8 cellular contexts compared by ENCODE assay signal in the genomic region with DNA sequence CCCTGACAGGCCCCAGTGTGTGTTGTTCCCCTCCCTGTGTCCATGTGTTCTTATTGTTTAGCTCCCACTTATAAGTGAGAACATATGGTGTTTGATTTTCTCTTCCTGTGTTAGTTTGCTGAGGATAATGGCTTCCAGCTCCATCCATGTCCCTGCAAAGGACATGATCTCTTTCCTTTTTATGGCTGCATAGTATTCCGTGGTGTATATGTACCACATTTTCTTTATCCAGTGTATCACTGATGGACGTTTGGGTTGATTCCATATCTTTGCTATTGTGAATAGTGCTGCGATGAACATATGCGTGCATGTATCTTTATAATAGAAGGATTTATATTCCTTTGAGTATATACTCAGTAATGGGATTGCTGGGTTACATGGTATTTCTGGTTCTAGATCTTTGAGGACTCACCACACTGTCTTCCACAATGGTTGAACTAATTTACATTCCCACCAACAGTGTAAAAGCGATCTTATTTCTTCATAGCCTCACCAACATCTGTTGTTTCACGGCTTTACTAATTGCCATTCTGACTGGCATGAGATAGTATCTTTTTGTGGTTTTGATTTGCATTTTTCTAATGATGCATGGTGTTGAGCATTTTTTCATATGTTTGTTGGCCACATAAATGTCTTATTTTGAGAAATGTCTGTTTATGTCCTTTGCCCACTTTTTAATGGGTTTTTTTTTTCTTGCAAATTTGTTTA. TPM values are rescaled to one million over a fixed set of nuclear protein-coding genes. Genes with fewer than 3 reads are reported as not detected.
A peak's percentile ranks its signal among the peaks of the same experiment; 100 is the strongest.
DNase-seq lines count a peak whose midpoint lies in the region; ATAC-seq, FAIRE-seq and TF ChIP-seq lines count a peak whose summit lies in the region.
"Not testable (repeated sequence)": the region's sequence is repeated elsewhere in the genome, so short reads cannot be mapped to it uniquely, and the experiment has no call there.

No MANE protein-coding gene starts in this region.

- not testable (repeated sequence) for TF ChIP-seq CTCF in CD4-positive, alpha-beta T cell (IDR thresholded peaks at IDR 0.05); GM12878 (IDR thresholded peaks at IDR 0.05 in 2 of 3, conservative IDR thresholded peaks at IDR 0.05 in 1 of 3; ENCODE audit: control insufficient read depth in 2 of 3, extremely low read depth in 1 of 3, insufficient read depth in 1 of 3, low read depth in 3 of 3, low read length in 3 of 3)

- 48% methylated on average over 6 of the region's 6 CpGs for WGBS in GM12878 (ENCODE audit: insufficient coverage, insufficient replicate concordance, low lambda C conversion rate, missing lambda C conversion rate)

- H3K27ac Mint-ChIP-seq in CD4-positive, alpha-beta T cell: peak overlapping the region; percentile 78
- H3K27ac Mint-ChIP-seq in T-helper 2 cell treated with Interferon-gamma antibody and Interleukin-4, amounts not matched to agents 5 μg/mL and 100 μg/mL, for 36 hours: peak overlapping the region; percentile 65
- H3K27ac Mint-ChIP-seq in activated T-cell treated with anti-CD3 and anti-CD28 coated beads, Interleukin-2, amount 50 U/mL, for 72 hours: peak overlapping the region; percentile 80
- peak overlapping the region in 6 of 10 donors; percentile 16 to 87 (median 76) for H3K27ac Mint-ChIP-seq in naive thymus-derived CD8-positive, alpha-beta T cell

- not testable (repeated sequence) for H3K9ac ChIP-seq in GM12878 (ENCODE audit: control insufficient read depth, insufficient read depth, low read length)

- in situ Hi-C loops in GM12878 (cut with MboI): not testable (repeated sequence)

- not testable (repeated sequence) for H3K9me3 Mint-ChIP-seq in CD4-positive, alpha-beta T cell; activated T-cell treated with anti-CD3 and anti-CD28 coated beads, Interleukin-2, amount 50 U/mL, for 72 hours; naive thymus-derived CD8-positive, alpha-beta T cell
- H3K9me3 Mint-ChIP-seq in T-helper 2 cell treated with Interferon-gamma antibody and Interleukin-4, amounts not matched to agents 5 μg/mL and 100 μg/mL, for 36 hours: peaks cover 23% of the 10 kb centered on the region

- peaks cover 18% of the 10 kb centered on the region for H3K4me1 ChIP-seq in GM12878 (ENCODE audit: control insufficient read depth, insufficient read depth, low read length)

- not testable (repeated sequence) for BruUV-seq in GM12878 (replicated peaks; lab: Mats Ljungman, UMichigan)

- H3K4me2 ChIP-seq in GM12878 (ENCODE audit: control insufficient read depth, insufficient read depth): not testable (repeated sequence)

- TF ChIP-seq RAD21 in GM12878 (IDR thresholded peaks at IDR 0.05; ENCODE audit: insufficient read depth, low read depth, low read length): not testable (repeated sequence)

- not testable (repeated sequence) for H3K27me3 Mint-ChIP-seq in CD4-positive, alpha-beta T cell; T-helper 2 cell treated with Interferon-gamma antibody and Interleukin-4, amounts not matched to agents 5 μg/mL and 100 μg/mL, for 36 hours (ENCODE audit: low read depth); activated T-cell treated with anti-CD3 and anti-CD28 coated beads, Interleukin-2, amount 50 U/mL, for 72 hours (ENCODE audit: low read depth); naive thymus-derived CD8-positive, alpha-beta T cell

- SMC1A ChIA-PET in GM12878 (lab: Charles Lee; ENCODE audit: uncharacterized antibody, unreplicated experiment): interaction anchor here (1.0 to 1.1 kb wide), 3 partner anchors 9 to 36 kb away, joined by 3 read pairs; no protein-coding TSS in a partner anchor

- H3K27me3 ChIP-seq in CD4-positive, alpha-beta T cell (ENCODE audit: control insufficient read depth, insufficient read depth, low read length); GM12878 (replicated peaks in 1 of 2; ENCODE audit: control insufficient read depth in 2 of 2, insufficient read depth in 2 of 2, low read length in 1 of 2): not testable (repeated sequence)

- H3K4me3 Mint-ChIP-seq in CD4-positive, alpha-beta T cell: peak overlapping the region; percentile 36
- H3K4me3 Mint-ChIP-seq in T-helper 2 cell treated with Interferon-gamma antibody and Interleukin-4, amounts not matched to agents 5 μg/mL and 100 μg/mL, for 36 hours: peak overlapping the region; percentile 32
- peak overlapping the region; percentile 45 to 75 for H3K4me3 Mint-ChIP-seq in activated T-cell treated with anti-CD3 and anti-CD28 coated beads, Interleukin-2, amount 50 U/mL, for 72 hours
- peak overlapping the region in 3 of 10 donors; percentile 2 to 49 (median 8) for H3K4me3 Mint-ChIP-seq in naive thymus-derived CD8-positive, alpha-beta T cell

- not testable (repeated sequence) for TF ChIP-seq POLR2A in GM12878 (IDR thresholded peaks at IDR 0.05; ENCODE audit: low read depth, low read length)

- TF ChIP-seq EP300 in GM12878 (IDR thresholded peaks at IDR 0.05; ENCODE audit: borderline replicate concordance in 1 of 2, control insufficient read depth in 1 of 2, low read depth in 2 of 2, low read length in 2 of 2): not testable (repeated sequence)

- H3K36me3 ChIP-seq in GM12878 (ENCODE audit: control insufficient read depth in 2 of 2, insufficient read depth in 2 of 2, low read length in 1 of 2): not testable (repeated sequence)

- not testable (repeated sequence) for DNase-seq in CD4-positive, alpha-beta T cell; GM18507 (ENCODE audit: extremely low spot score, insufficient read length, low read depth); T-helper 2 cell treated with Interferon-gamma antibody and Interleukin-4, amounts not matched to agents 5 μg/mL and 100 μg/mL, for 36 hours (ENCODE audit: low spot score); activated T-cell treated with anti-CD3 and anti-CD28 coated beads, Interleukin-2, amount 50 U/mL, for 72 hours; naive thymus-derived CD8-positive, alpha-beta T cell
- DNase-seq in NAMALWA (ENCODE audit: low spot score) (peak; percentile 81), GM12878 (ENCODE audit: low read depth, low spot score) (peak; percentile 56)

- peaks cover 85% of the 10 kb centered on the region for H3K4me1 Mint-ChIP-seq in CD4-positive, alpha-beta T cell (ENCODE audit: low read depth)
- H3K4me1 Mint-ChIP-seq in T-helper 2 cell treated with Interferon-gamma antibody and Interleukin-4, amounts not matched to agents 5 μg/mL and 100 μg/mL, for 36 hours (ENCODE audit: low read depth): peaks cover 63% of the 10 kb centered on the region
- H3K4me1 Mint-ChIP-seq in activated T-cell treated with anti-CD3 and anti-CD28 coated beads, Interleukin-2, amount 50 U/mL, for 72 hours (ENCODE audit: low read depth): peaks cover 80% of the 10 kb centered on the region
- peaks cover 51 to 89% (median 81%) of the 10 kb centered on the region in 4 donors for H3K4me1 Mint-ChIP-seq in naive thymus-derived CD8-positive, alpha-beta T cell

- not testable (repeated sequence) for H2AFZ ChIP-seq in GM12878 (ENCODE audit: control insufficient read depth, low read depth, low read length)

- not testable (repeated sequence) for H3K9me3 ChIP-seq in CD4-positive, alpha-beta T cell (ENCODE audit: control insufficient read depth, low read length); GM12878 (replicated peaks; ENCODE audit: control insufficient read depth, insufficient read depth, low read length)

- RAD21 ChIA-PET in GM12878 (lab: Charles Lee; ENCODE audit: unreplicated experiment): interaction anchor here (1.3 kb wide), 1 partner anchor 111 kb away, joined by 3 read pairs; no protein-coding TSS in a partner anchor

- H4K20me1 ChIP-seq in GM12878 (ENCODE audit: control insufficient read depth, insufficient read depth): not testable (repeated sequence)

- intact Hi-C loops in CD4-positive, alpha-beta T cell (cut with DNase I, micrococcal nuclease); GM12878 (cut with micrococcal nuclease; ENCODE audit: unreplicated experiment): not testable (repeated sequence)

- H3K4me3 ChIP-seq in GM12878: not testable (repeated sequence)

- peaks cover 28% of the 10 kb centered on the region for H3K79me2 ChIP-seq in GM12878 (ENCODE audit: control insufficient read depth, insufficient read depth, low read length)

- H3K27ac ChIP-seq in CD4-positive, alpha-beta T cell (ENCODE audit: low read depth, low read length); GM12878 (ENCODE audit: control insufficient read depth, insufficient read depth): not testable (repeated sequence)

- POLR2A ChIA-PET in CD4-positive, alpha-beta T cell (lab: Charles Lee): not testable (repeated sequence)
- POLR2A ChIA-PET in GM12878 (lab: Charles Lee): interaction anchor here (0.6 to 1.2 kb wide), 3 partner anchors 17 to 78 kb away, joined by 3 to 4 read pairs (median 3); no protein-coding TSS in a partner anchor
- POLR2A ChIA-PET in naive thymus-derived CD8-positive, alpha-beta T cell (lab: Charles Lee): interaction anchor here (1.0 to 1.2 kb wide), 2 partner anchors 22 to 105 kb away, joined by 3 read pairs; no protein-coding TSS in a partner anchor

- FAIRE-seq in GM18507 (lab: Jason Lieb, UNC): peak; percentile 55
- not testable (repeated sequence) for FAIRE-seq in GM12878 (lab: Jason Lieb, UNC)

- CTCF ChIA-PET in CD4-positive, alpha-beta T cell (lab: Charles Lee): interaction anchor here (0.9 to 1.2 kb wide), 3 partner anchors 18 to 105 kb away, joined by 3 to 5 read pairs (median 4); no protein-coding TSS in a partner anchor
- CTCF ChIA-PET in GM12878 (lab: Yijun Ruan, JAX): interaction anchor here (0.7 to 1.1 kb wide), 2 partner anchors 15 to 159 kb away, joined by 3 read pairs; no protein-coding TSS in a partner anchor

- ATAC-seq in CD4-positive, alpha-beta T cell (ENCODE audit: poor library complexity); activated T-cell treated with anti-CD3 and anti-CD28 coated beads, Interleukin-2, amount 50 U/mL, for 72 hours (replicated peaks in 1 of 2); naive thymus-derived CD8-positive, alpha-beta T cell: not testable (repeated sequence)
- ATAC-seq in GM21367 (IDR thresholded peaks at IDR 0.05; ENCODE audit: unreplicated experiment): peak; percentile 43
- peak; percentile 78 for ATAC-seq in GM12878

- H3K36me3 Mint-ChIP-seq in CD4-positive, alpha-beta T cell (ENCODE audit: low read depth): peaks cover 51% of the 10 kb centered on the region
- H3K36me3 Mint-ChIP-seq in T-helper 2 cell treated with Interferon-gamma antibody and Interleukin-4, amounts not matched to agents 5 μg/mL and 100 μg/mL, for 36 hours (ENCODE audit: low read depth): peaks cover 77% of the 10 kb centered on the region
- H3K36me3 Mint-ChIP-seq in activated T-cell treated with anti-CD3 and anti-CD28 coated beads, Interleukin-2, amount 50 U/mL, for 72 hours (ENCODE audit: insufficient read depth in 2 of 2): peaks cover 37 to 53% of the 10 kb centered on the region in 2 donors
- peaks cover 11 to 52% (median 34%) of the 10 kb centered on the region in 3 donors for H3K36me3 Mint-ChIP-seq in naive thymus-derived CD8-positive, alpha-beta T cell

RNA-seq across cellular contexts. Expression of a gene that starts 23.8 kb away (rescaled TPM):
- total RNA-seq in CD4-positive, alpha-beta T cell: 10 to 100 TPM; 27.6 to 29.1 TPM
- 100 to 1,000 TPM in 1 of 2 donors, 10 to 100 TPM in 1; 98.1 to 104 TPM for total RNA-seq in activated T-cell treated with anti-CD3 and anti-CD28 coated beads, Interleukin-2, amount 50 U/mL, for 72 hours
- total RNA-seq in GM12878 (2013; cell fraction: nucleolus; rRNA removed): 750 and 754 TPM in 2 replicates
- total RNA-seq in GM12878 (2014; rRNA removed) (139 and 147 TPM in 2 replicates), GM12878 (2014; rRNA removed; fragmentation: Illumina TruSeq; extraction: Trizol) (158 and 169 TPM in 2 replicates), GM12878 (2021) (207 and 220 TPM in 2 replicates)
- 139 TPM for polyA plus RNA-seq in GM12878 (2011; ENCODE audit: low read depth)
- polyA plus RNA-seq in GM12878 (2011; rRNA removed) (190 and 214 TPM in 2 replicates), GM12878 (2014; fragmentation: Illumina TruSeq; extraction: Trizol) (248 and 268 TPM in 2 replicates), GM12878 (2014; fragmentation: Nextera tagmentation; extraction: Ambion mirVana) (10 to 100 TPM; 74.2 to 75.0 TPM), GM12878 (2014; rRNA removed) (163 and 174 TPM in 2 replicates), GM12878 (2016; fragmentation: Nextera tagmentation; extraction: Ambion mirVana) (100 to 1,000 TPM; 133 to 135 TPM)
- polyA plus RNA-seq in GM12878 (2011; cell fraction: cytosol; rRNA removed): 169 and 192 TPM in 2 replicates
- 106 and 131 TPM in 2 replicates for polyA plus RNA-seq in GM12878 (2011; cell fraction: nucleus; rRNA removed)
- polyA plus RNA-seq in GM12878 (2012): 141 and 183 TPM in 2 replicates
- 310 and 330 TPM in 2 replicates for polyA minus RNA-seq in GM12878 (2011; rRNA and poly(A)+ RNA removed)
- 80.6 and 80.9 TPM in 2 replicates for polyA minus RNA-seq in GM12878 (2011; cell fraction: cytosol; rRNA and poly(A)+ RNA removed)
- polyA minus RNA-seq in GM12878 (2011; cell fraction: nucleus; rRNA and poly(A)+ RNA removed): 116 and 151 TPM in 2 replicates
- 100 to 1,000 TPM; 223 to 250 TPM for total RNA-seq in naive thymus-derived CD8-positive, alpha-beta T cell
- 100 to 1,000 TPM; 139 to 237 (median 167) TPM for polyA plus RNA-seq in naive thymus-derived CD8-positive, alpha-beta T cell
